27 cellular contexts compared by ENCODE assay signal in the genomic region with DNA sequence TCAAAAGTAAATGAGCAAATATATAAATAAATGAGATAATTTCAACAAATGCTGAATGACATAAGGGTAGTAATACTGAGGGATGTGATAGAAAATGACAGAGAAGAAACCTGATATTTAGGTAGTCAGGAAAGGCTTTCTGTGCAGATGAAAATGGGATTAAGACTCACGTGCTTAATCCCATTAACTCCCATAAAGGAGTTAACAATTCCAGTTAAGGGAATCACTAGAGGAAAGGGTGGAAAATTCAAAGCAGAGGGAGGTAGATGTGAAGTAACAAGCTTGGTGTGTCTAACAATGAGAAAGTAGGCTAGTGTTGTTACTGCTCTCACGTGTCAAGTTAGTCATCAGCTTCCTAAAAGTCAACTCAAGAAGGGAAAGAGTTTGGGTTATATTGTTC.
"Had no signal": no experiment of that assay in that cellular context is flagged by ENCODE, and none has a peak within 500 bp of the region (broad histone marks: within the 10 kb centered on the region; RNA-seq: fewer than 3 reads in every experiment).

No MANE protein-coding gene starts in this region.

- H3K27ac ChIP-seq: dorsolateral prefrontal cortex, epithelial cell of prostate, foreskin keratinocyte, gastroesophageal sphincter, heart right ventricle, left lung, ovary, psoas muscle, sigmoid colon, stomach, tibial artery had no signal

- DNase-seq: dorsolateral prefrontal cortex; effector CD4-positive, alpha-beta T cell; foreskin keratinocyte; heart right ventricle; hippocampal formation; left cardiac atrium; left lung; mammary epithelial cell; naive thymus-derived CD8-positive, alpha-beta T cell; nephron progenitor cell; occipital lobe; ovary; posterior cingulate gyrus; psoas muscle; right cardiac atrium; sigmoid colon; stimulated activated CD4-positive, alpha-beta T cell treated with anti-CD3 and anti-CD28 coated beads, Interleukin-2, amount 100 ng/mL, for 24 hours; stimulated activated CD4-positive, alpha-beta T cell treated with anti-CD3 and anti-CD28 coated beads, Interleukin-4, amount 100 ng/mL, for 24 hours; stimulated activated naive CD4-positive, alpha-beta T cell treated with Interleukin-2 at 50 U/mL for 16 hours; stomach; tibial artery had no signal

- FAIRE-seq: colon, islet of Langerhans had no signal

- H3K4me3 ChIP-seq: dorsolateral prefrontal cortex, gastroesophageal sphincter, heart right ventricle, left lung, ovary, psoas muscle, sigmoid colon, stomach, tibial artery had no signal

- H3K27me3 ChIP-seq: dorsolateral prefrontal cortex, gastroesophageal sphincter, heart right ventricle, left lung, ovary, sigmoid colon, stomach, tibial artery had no signal

- H3K9me3 ChIP-seq: gastroesophageal sphincter, heart right ventricle, left lung, ovary, psoas muscle, sigmoid colon, stomach, tibial artery had no signal

- H3K4me1 ChIP-seq: foreskin keratinocyte, gastroesophageal sphincter, left lung, psoas muscle, sigmoid colon, stomach, tibial artery had no signal

- ATAC-seq: esophagus mucosa; foreskin keratinocyte; gastroesophageal sphincter; heart right ventricle; left cardiac atrium; left lung; naive thymus-derived CD8-positive, alpha-beta T cell; psoas muscle; right cardiac atrium; stimulated activated effector memory CD8-positive, alpha-beta T cell treated with anti-CD3 and anti-CD28 coated beads, Interleukin-12 subunit alpha, Interleukin-12 subunit beta, amount 100 ng/mL, for 72 hours had no signal

- H3K36me3 ChIP-seq: gastroesophageal sphincter, heart right ventricle, left lung, ovary, sigmoid colon, stomach, tibial artery had no signal
